In genomic region chr15:31367021-31367729, GRCh38 we compare ENCODE assay signal across 9 cellular contexts. TPM values are rescaled to one million over a fixed set of nuclear protein-coding genes. Genes with fewer than 3 reads are reported as not detected.
DNase-seq lines count a peak whose midpoint lies in the region; ATAC-seq and TF ChIP-seq lines count a peak whose summit lies in the region.
"Had no signal": no experiment of that assay in that cellular context is flagged by ENCODE, and none has a peak within 500 bp of the region (broad histone marks: within the 10 kb centered on the region; RNA-seq: fewer than 3 reads in every experiment).

No MANE protein-coding gene starts in this region.

- peak overlapping the region; percentile 94 to 99 (median 96) for H3K27ac ChIP-seq in Peyer's patch
- H3K27ac ChIP-seq in esophagus squamous epithelium = peak overlapping the region; percentile 83 to 95 (median 90)

- TF ChIP-seq POLR2A in Peyer's patch (IDR thresholded peaks at IDR 0.05) (no peak), esophagus squamous epithelium (IDR thresholded peaks at IDR 0.05) (no peak)

- DNase-seq in GM10266 (ENCODE audit: extremely low spot score) (peak; percentile 13), Peyer's patch (peak in 1 of 3 donors; percentile 62), esophagus squamous epithelium (lab: John Stamatoyannopoulos, UW) (no peak), sciatic nerve (ENCODE audit: low spot score) (no peak), NCI-H2196 treated with DMSO at 0.1 percent for 48 hours (lab: John Stamatoyannopoulos, UW; ENCODE audit: unreplicated experiment) (no peak), NCI-H2029 (lab: John Stamatoyannopoulos, UW) (no peak)
- DNase-seq: activated effector memory CD4-positive, alpha-beta T cell treated with Interleukin-2 at 50 U/mL for 16 hours had no signal

- 46 to 63% methylated on average over 4 to 11 of the region's 11 CpGs for WGBS in esophagus squamous epithelium, 2 donors

- ATAC-seq in sciatic nerve = peak; percentile 3
- ATAC-seq in HG02981 (IDR thresholded peaks at IDR 0.05; ENCODE audit: unreplicated experiment) = no peak
- ATAC-seq in GM19351 (IDR thresholded peaks at IDR 0.05; ENCODE audit: unreplicated experiment) = no peak

- TF ChIP-seq CTCF in GM10266 (IDR thresholded peaks at IDR 0.05; ENCODE audit: control insufficient read depth, insufficient read depth, low read depth, missing control alignments) = no peak
- no peak for TF ChIP-seq CTCF in Peyer's patch (IDR thresholded peaks at IDR 0.05)
- TF ChIP-seq CTCF in esophagus squamous epithelium (IDR thresholded peaks at IDR 0.05) = no peak

- H3K27me3 ChIP-seq in Peyer's patch (no peaks in the 10 kb centered on the region), esophagus squamous epithelium (no peaks in the 10 kb centered on the region)

- H3K36me3 ChIP-seq in Peyer's patch = peaks cover 0 to 4% (median 0%) of the 10 kb centered on the region in 3 donors
- H3K36me3 ChIP-seq in esophagus squamous epithelium = peaks cover 0 to 8% (median 3%) of the 10 kb centered on the region in 3 donors

- intact Hi-C loops in esophagus squamous epithelium (cut with DNase I) = loop anchor here (10.0 kb wide), 1 partner anchor 118 kb away; no protein-coding TSS in a partner anchor
- intact Hi-C loops in sciatic nerve (cut with DNase I) = no loop called here

- H3K9me3 ChIP-seq in Peyer's patch (no peaks in the 10 kb centered on the region), esophagus squamous epithelium (no peaks in the 10 kb centered on the region)

- peak overlapping the region in 2 of 4 donors; percentile 2 to 40 for H3K4me3 ChIP-seq in Peyer's patch
- H3K4me3 ChIP-seq in esophagus squamous epithelium = peak overlapping the region in 1 of 4 donors; percentile 41

- peaks cover 19 to 63% (median 50%) of the 10 kb centered on the region in 4 donors for H3K4me1 ChIP-seq in Peyer's patch
- peaks cover 47 to 97% (median 75%) of the 10 kb centered on the region in 3 donors for H3K4me1 ChIP-seq in esophagus squamous epithelium

RNA-seq across cellular contexts. Expression of gene KLF13, which starts 40.5 kb away (rescaled TPM):
- 10 to 100 TPM; 51.2 to 80.4 (median 75.6) TPM for total RNA-seq in Peyer's patch
- total RNA-seq in esophagus squamous epithelium = 10 to 100 TPM; 16.4 to 54.6 (median 41.8) TPM
- 85.9 TPM for total RNA-seq in sciatic nerve
